In the genomic region with DNA sequence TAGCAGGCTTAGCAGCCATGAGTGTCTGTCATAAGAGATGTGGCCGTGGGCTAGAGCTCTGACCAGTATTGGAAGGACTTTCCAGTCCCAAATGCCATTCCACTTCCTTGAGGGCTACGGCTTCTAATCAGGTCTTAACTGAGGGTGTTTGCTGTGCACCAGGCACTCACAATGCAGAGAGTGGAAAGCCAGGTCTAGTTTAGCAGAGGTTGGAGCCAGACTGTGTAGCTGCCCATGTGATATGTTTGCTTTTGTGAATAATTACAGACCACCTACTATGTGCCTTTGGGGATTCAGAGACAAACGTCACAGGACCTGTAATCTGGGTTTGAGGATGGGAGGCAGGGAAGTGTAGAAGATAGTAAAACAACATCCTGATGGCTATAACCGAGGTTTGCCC, we compare ENCODE assay signal across 31 cellular contexts.
"Had no signal": no experiment of that assay in that cellular context is flagged by ENCODE, and none has a peak within 500 bp of the region (broad histone marks: within the 10 kb centered on the region; RNA-seq: fewer than 3 reads in every experiment).

No MANE protein-coding gene starts in this region.

- H3K27me3 ChIP-seq: adrenal gland, body of pancreas, breast epithelium, SJCRH30 had no signal

- H3K4me3 ChIP-seq: adrenal gland, body of pancreas, breast epithelium, SJCRH30, SK-N-MC had no signal

- DNase-seq: activated CD4-positive, alpha-beta memory T cell treated with anti-CD3 and anti-CD28 coated beads, Interleukin-2, amount 10 ng/mL, durations not matched to agents 7 days and 5 days; activated CD4-positive, alpha-beta T cell treated with anti-CD3 and anti-CD28 coated beads for 36 hours; activated CD8-positive, alpha-beta memory T cell treated with anti-CD3 and anti-CD28 coated beads, Interleukin-2, amount 50 U/mL, for 4 hours; activated gamma-delta T cell treated with Interleukin-2 at 50 U/mL for 16 hours; activated naive CD4-positive, alpha-beta T cell treated with anti-CD3 and anti-CD28 coated beads for 36 hours; activated T-cell treated with anti-CD3 and anti-CD28 coated beads for 4 hours; activated T-cell treated with anti-CD3 and anti-CD28 coated beads, Interleukin-2, amount 50 U/mL, for 4 hours; adrenal gland; body of pancreas; cerebellar nuclear complex; NCI-H1105; NCI-H1417 treated with DMSO at 0.1 percent for 48 hours; NCI-H1930; NCI-H2081 treated with DMSO at 0.1 percent for 48 hours; NCI-H226; NCI-H446 treated with DMSO at 0.1 percent for 48 hours; NCI-H524; NCI-H69; SHP77; SJCRH30 had no signal

- H3K4me1 ChIP-seq: adrenal gland, body of pancreas, breast epithelium, SJCRH30 had no signal

- H3K36me3 ChIP-seq: adrenal gland, breast epithelium, SJCRH30 had no signal

- H3K27ac Mint-ChIP-seq: activated CD4-positive, alpha-beta memory T cell treated with anti-CD3 and anti-CD28 coated beads, Interleukin-2, amount 10 ng/mL, durations not matched to agents 7 days and 5 days; activated CD4-positive, alpha-beta T cell treated with anti-CD3 and anti-CD28 coated beads for 36 hours; activated naive CD4-positive, alpha-beta T cell treated with anti-CD3 and anti-CD28 coated beads for 36 hours; activated naive CD4-positive, alpha-beta T cell treated with anti-CD3 and anti-CD28 coated beads, Interleukin-2, amount 50 U/mL, for 72 hours; activated T-helper 1 cell treated with anti-CD3 and anti-CD28 coated beads, Interleukin-12 subunit alpha, Interleukin-12 subunit beta, Interleukin-2, Interleukin-4 antibody, amounts not matched to agents 30 ng/mL and 10 ng/mL and 1 ng/mL, durations not matched to agents 14 hours and 24 hours and 36 hours; T-helper 1 cell treated with Interleukin-12 subunit alpha and Interleukin-12 subunit beta and Interleukin-4 antibody, amounts not matched to agents 30 μg/mL and 1 μg/mL, for 36 hours; T-helper 2 cell treated with Interferon-gamma antibody and Interleukin-4, amounts not matched to agents 5 μg/mL and 100 μg/mL, for 36 hours; WTC11 had no signal

- H3K4me3 Mint-ChIP-seq: activated CD4-positive, alpha-beta memory T cell treated with anti-CD3 and anti-CD28 coated beads, Interleukin-2, amount 10 ng/mL, durations not matched to agents 7 days and 5 days; activated CD4-positive, alpha-beta T cell treated with anti-CD3 and anti-CD28 coated beads for 36 hours; activated naive CD4-positive, alpha-beta T cell treated with anti-CD3 and anti-CD28 coated beads for 36 hours; activated T-cell treated with anti-CD3 and anti-CD28 coated beads, Interleukin-2, amount 50 U/mL, for 4 hours; activated T-helper 1 cell treated with anti-CD3 and anti-CD28 coated beads, Interleukin-12 subunit alpha, Interleukin-12 subunit beta, Interleukin-2, Interleukin-4 antibody, amounts not matched to agents 30 ng/mL and 10 ng/mL and 1 ng/mL, durations not matched to agents 14 hours and 24 hours and 36 hours; T-helper 1 cell treated with Interleukin-12 subunit alpha and Interleukin-12 subunit beta and Interleukin-4 antibody, amounts not matched to agents 30 μg/mL and 1 μg/mL, for 36 hours; T-helper 2 cell treated with Interferon-gamma antibody and Interleukin-4, amounts not matched to agents 5 μg/mL and 100 μg/mL, for 36 hours; WTC11 had no signal

- H3K4me1 Mint-ChIP-seq: activated CD4-positive, alpha-beta memory T cell treated with anti-CD3 and anti-CD28 coated beads, Interleukin-2, amount 10 ng/mL, durations not matched to agents 7 days and 5 days; activated CD4-positive, alpha-beta T cell treated with anti-CD3 and anti-CD28 coated beads for 36 hours had no signal

- ATAC-seq: activated CD4-positive, alpha-beta T cell treated with anti-CD3 and anti-CD28 coated beads for 36 hours; activated CD4-positive, CD25-positive, alpha-beta regulatory T cell treated with anti-CD3 and anti-CD28 coated beads, Interleukin-2, amount 50 U/mL, for 24 hours; activated naive CD4-positive, alpha-beta T cell treated with anti-CD3 and anti-CD28 coated beads, Interleukin-2, amount 50 U/mL, for 72 hours; activated T-cell treated with anti-CD3 and anti-CD28 coated beads, Interleukin-2, amount 50 U/mL, for 4 hours; body of pancreas; Panc1; WTC11 had no signal

- H3K27ac ChIP-seq: adrenal gland, body of pancreas, breast epithelium, SJCRH30, SK-N-MC had no signal

- FAIRE-seq: astrocyte, TTC549 had no signal

- H3K9me3 ChIP-seq: adrenal gland, body of pancreas, breast epithelium, SJCRH30 had no signal

- H3K9me3 Mint-ChIP-seq: activated CD4-positive, alpha-beta memory T cell treated with anti-CD3 and anti-CD28 coated beads, Interleukin-2, amount 10 ng/mL, durations not matched to agents 7 days and 5 days; activated naive CD4-positive, alpha-beta T cell treated with anti-CD3 and anti-CD28 coated beads for 36 hours; activated naive CD4-positive, alpha-beta T cell treated with anti-CD3 and anti-CD28 coated beads, Interleukin-2, amount 50 U/mL, for 72 hours; activated T-cell treated with anti-CD3 and anti-CD28 coated beads, Interleukin-2, amount 50 U/mL, for 4 hours; activated T-helper 1 cell treated with anti-CD3 and anti-CD28 coated beads, Interleukin-12 subunit alpha, Interleukin-12 subunit beta, Interleukin-2, Interleukin-4 antibody, amounts not matched to agents 30 ng/mL and 10 ng/mL and 1 ng/mL, durations not matched to agents 14 hours and 24 hours and 36 hours; T-helper 1 cell treated with Interleukin-12 subunit alpha and Interleukin-12 subunit beta and Interleukin-4 antibody, amounts not matched to agents 30 μg/mL and 1 μg/mL, for 36 hours; T-helper 2 cell treated with Interferon-gamma antibody and Interleukin-4, amounts not matched to agents 5 μg/mL and 100 μg/mL, for 36 hours; WTC11 had no signal

- H3K36me3 Mint-ChIP-seq: activated naive CD4-positive, alpha-beta T cell treated with anti-CD3 and anti-CD28 coated beads, Interleukin-2, amount 50 U/mL, for 72 hours; WTC11 had no signal
